Comparison of ENCODE assay signal across 19 cellular contexts in genomic region chr2:10774394-10774793, GRCh38. TPM values are rescaled to one million over a fixed set of nuclear protein-coding genes. Genes with fewer than 3 reads are reported as not detected.
DNase-seq lines count a peak whose midpoint lies in the region; ATAC-seq, FAIRE-seq and TF ChIP-seq lines count a peak whose summit lies in the region.
"Had no signal": no experiment of that assay in that cellular context is flagged by ENCODE, and none has a peak within 500 bp of the region (broad histone marks: within the 10 kb centered on the region; RNA-seq: fewer than 3 reads in every experiment).

No MANE protein-coding gene starts in this region.

- no peak for DNase-seq in H1 (ENCODE audit: low read depth in 1 of 2, low spot score in 2 of 2)
- peak in 1 of 2 donors; percentile 60 for DNase-seq in left lung
- DNase-seq in retinal pigment epithelial cell (ENCODE audit: low read depth) = peak; percentile 56
- DNase-seq in activated CD4-positive, CD25-positive, alpha-beta regulatory T cell treated with anti-CD3 and anti-CD28 coated beads, Interleukin-2, amount 50 U/mL, for 72 hours = no peak
- DNase-seq in cerebellar cortex (ENCODE audit: low spot score) = no peak
- DNase-seq in NCI-H2029 (lab: John Stamatoyannopoulos, UW) = no peak
- DNase-seq: activated B cell treated with CpG ODN at 0.5 μM for 24 hours, activated gamma-delta T cell, dermis blood vessel endothelial cell, GDM1, NCI-H2107, T-helper 1 cell had no signal

- TF ChIP-seq CTCF in H1 (IDR thresholded peaks at IDR 0.05; ENCODE audit: control extremely low read depth in 1 of 3, insufficient read depth in 1 of 3, low read depth in 1 of 3, low read length in 3 of 3) = no peak
- TF ChIP-seq CTCF in left lung (IDR thresholded peaks at IDR 0.05) = no peak
- no peak for TF ChIP-seq CTCF in retinal pigment epithelial cell (conservative IDR thresholded peaks at IDR 0.05; ENCODE audit: low read depth, low read length)

- TF ChIP-seq EP300 in H1 (IDR thresholded peaks at IDR 0.05; ENCODE audit: borderline replicate concordance in 1 of 2, low read depth in 2 of 2, low read length in 2 of 2) = no peak

- CTCF ChIA-PET in H1 (lab: Charles Lee; ENCODE audit: partially characterized antibody) = interaction anchor here (0.9 to 1.4 kb wide), 2 partner anchors 14 to 65 kb away, joined by 5 to 7 read pairs; no protein-coding TSS in a partner anchor

- no peak overlapping the region for H2BK20ac ChIP-seq in H1 (ENCODE audit: low read length)

- H3K9ac ChIP-seq in HUES48 (ENCODE audit: low read depth, low read length) (no peak overlapping the region), H1 (replicated peaks in 1 of 4; ENCODE audit: extremely low read depth in 1 of 4, low read depth in 3 of 4, low read length in 3 of 4) (no peak overlapping the region)

- H3K9me3 ChIP-seq in HUES48 (ENCODE audit: control insufficient read depth, insufficient read depth, low read length) = no peaks in the 10 kb centered on the region
- no peaks in the 10 kb centered on the region for H3K9me3 ChIP-seq in H1 (ENCODE audit: insufficient read depth in 2 of 2, low read depth in 1 of 2, low read length in 1 of 2)
- no peaks in the 10 kb centered on the region for H3K9me3 ChIP-seq in left lung

- no peak overlapping the region for H2BK5ac ChIP-seq in H1 (ENCODE audit: low read depth, low read length)

- H3K4ac ChIP-seq in H1 (replicated peaks; ENCODE audit: insufficient read length, low read depth, low read length) = no peak overlapping the region

- POLR2A ChIA-PET in H1 (lab: Charles Lee; ENCODE audit: partially characterized antibody) = interaction anchor here (0.6 kb wide), 2 partner anchors 26 to 49 kb away, joined by 3 to 6 read pairs; no protein-coding TSS in a partner anchor

- H3K23ac ChIP-seq in H1 (ENCODE audit: insufficient read length) = no peak overlapping the region

- H3K36me3 ChIP-seq in HUES48 (ENCODE audit: control insufficient read depth, insufficient read depth, low read length) (peaks cover 8% of the 10 kb centered on the region), H1 (ENCODE audit: control insufficient read depth in 2 of 4, insufficient read depth in 4 of 4, low read length in 3 of 4) (peaks cover 0 to 4% (median 2%) of the 10 kb centered on the region in 4 experiments; a peak in 2 of 8 replicates), left lung (peaks cover 0 to 28% of the 10 kb centered on the region in 2 donors)

- H4K8ac ChIP-seq in H1 (ENCODE audit: extremely low read depth, insufficient read depth, low read length) = no peak overlapping the region; the same call in 1 of the 2 replicates

- no peak overlapping the region for H2BK120ac ChIP-seq in H1 (replicated peaks; ENCODE audit: low read depth, low read length)

- no peak overlapping the region for H2AFZ ChIP-seq in H1 (ENCODE audit: low read length)

- ATAC-seq in left lung (peak; percentile 16), GM21723 (IDR thresholded peaks at IDR 0.05; ENCODE audit: unreplicated experiment) (no peak)

- H3K18ac ChIP-seq in H1 (ENCODE audit: extremely low read depth, low read length) = peak overlapping the region; percentile 32; the same call in 1 of the 2 replicates

- H3K56ac ChIP-seq in H1 (replicated peaks; ENCODE audit: insufficient read length, low read depth, low read length) = no peak overlapping the region

- TF ChIP-seq POLR2A in H1 (IDR thresholded peaks at IDR 0.05; ENCODE audit: control extremely low read depth in 1 of 2, low read depth in 2 of 2, low read length in 2 of 2) = no peak

- peaks cover 3% of the 10 kb centered on the region; the same call in 1 of the 2 replicates for H3K79me1 ChIP-seq in H1 (ENCODE audit: low read depth, low read length)

- H4K91ac ChIP-seq in H1 (replicated peaks; ENCODE audit: insufficient read length, low read length) = no peak overlapping the region

- peaks cover 2 to 6% of the 10 kb centered on the region in 2 experiments for H4K20me1 ChIP-seq in H1 (replicated peaks in 1 of 2; ENCODE audit: control insufficient read depth in 1 of 2, insufficient read depth in 2 of 2, low read length in 2 of 2)

- intact Hi-C loops in left lung (cut with DNase I) = no loop called here

- H3K4me3 ChIP-seq in HUES48 (ENCODE audit: low read depth, low read length) (no peak overlapping the region), H1 (ENCODE audit: extremely low read depth in 1 of 4, insufficient read depth in 2 of 4, low read depth in 3 of 4, low read length in 4 of 4) (no peak overlapping the region), left lung (no peak overlapping the region), retinal pigment epithelial cell (ENCODE audit: low read length) (no peak overlapping the region)

- no peak overlapping the region for H4K5ac ChIP-seq in H1 (ENCODE audit: insufficient read length, low read depth, low read length)

- H2BK15ac ChIP-seq in H1 (ENCODE audit: low read length) = no peak overlapping the region

- no peak for TF ChIP-seq RAD21 in H1 (IDR thresholded peaks at IDR 0.05 in 1 of 2, conservative IDR thresholded peaks at IDR 0.05 in 1 of 2; ENCODE audit: low read depth in 2 of 2, low read length in 2 of 2)

- H3K27me3 ChIP-seq in HUES48 (ENCODE audit: control insufficient read depth, insufficient read depth, low read length) (no peaks in the 10 kb centered on the region), H1 (replicated peaks in 1 of 4; ENCODE audit: control insufficient read depth in 3 of 4, extremely low read depth in 1 of 4, insufficient read depth in 3 of 4, low read length in 3 of 4) (no peaks in the 10 kb centered on the region), left lung (no peaks in the 10 kb centered on the region)

- no peak overlapping the region for H3K14ac ChIP-seq in H1 (ENCODE audit: insufficient read length)

- H3K79me2 ChIP-seq in H1 (ENCODE audit: control insufficient read depth in 1 of 2, insufficient read depth in 2 of 2, low read length in 2 of 2) = no peaks in the 10 kb centered on the region

- H3K27ac ChIP-seq in HUES48 (ENCODE audit: low read depth, low read length) = peak overlapping the region; percentile 14
- H3K27ac ChIP-seq in H1 (ENCODE audit: low read depth, low read length) = no peak overlapping the region
- H3K27ac ChIP-seq in left lung = no peak overlapping the region

- no peak for FAIRE-seq in H1 (lab: Jason Lieb, UNC)
- FAIRE-seq: astrocyte, D721Med, GM12891, islet of Langerhans had no signal

- H3K23me2 ChIP-seq in H1 (ENCODE audit: low read depth, low read length) = no peaks in the 10 kb centered on the region

- no peak overlapping the region for H2BK12ac ChIP-seq in H1 (ENCODE audit: low read depth, low read length)

- H3K4me1 ChIP-seq in HUES48 (ENCODE audit: control insufficient read depth, insufficient read depth, low read length) (no peaks in the 10 kb centered on the region), H1 (replicated peaks in 1 of 4; ENCODE audit: control insufficient read depth in 3 of 4, insufficient read depth in 4 of 4, low read length in 3 of 4) (peaks cover 0 to 4% (median 2%) of the 10 kb centered on the region in 4 experiments; a peak in 3 of 7 replicates), left lung (no peaks in the 10 kb centered on the region)

- WGBS in H1 (ENCODE audit: extremely low coverage in 1 of 2, insufficient coverage in 1 of 2, insufficient read length in 1 of 2, insufficient replicate concordance in 2 of 2, low coverage in 1 of 2, low lambda C conversion rate in 2 of 2, missing lambda C conversion rate in 1 of 2), 2 experiments = 89% methylated on average over 6 of the region's 6 CpGs; no CpG with 5 or more reads in 1 of the 2 experiments

- H3K4me2 ChIP-seq in H1 (ENCODE audit: insufficient read depth in 1 of 2, low read depth in 2 of 2, low read length in 2 of 2) = no peak overlapping the region

- no peak overlapping the region for H2AK5ac ChIP-seq in H1 (ENCODE audit: low read depth, low read length)

TF ChIP-seq in H1, 55 proteins besides CTCF, POLR2A, EP300 and RAD21:
- no peak for TF ChIP-seq CHD1 (IDR thresholded peaks at IDR 0.05; ENCODE audit: low read depth, low read length)
- TF ChIP-seq CREB1 (IDR thresholded peaks at IDR 0.05) = no peak

RNA-seq across cellular contexts. Expression of gene PDIA6, which starts 38.2 kb away (rescaled TPM):
- total RNA-seq in H1 (2021; fragmentation: NEBNext Ultra II Directional; extraction: Animal tissue kit (Norgen Biotek cat#: 25700)) = 383 and 384 TPM in 2 replicates
- 140 and 181 TPM in 2 replicates for polyA plus RNA-seq in H1 (2011; rRNA removed)
- 288 TPM for polyA plus RNA-seq in H1 (2011; cell fraction: cytosol; rRNA removed)
- 82.8 TPM for polyA plus RNA-seq in H1 (2011; cell fraction: nucleus; rRNA removed)
- 288 to 306 TPM (median 300 TPM) in 4 replicates for polyA plus RNA-seq in H1 (2012, experiment 1 of 2)
- polyA plus RNA-seq in H1 (2012, experiment 2 of 2) = 64.6 TPM
- polyA plus RNA-seq in H1 (2013, experiment 1 of 2) = 508 TPM
- 560 TPM for polyA plus RNA-seq in H1 (2013, experiment 2 of 2)
- polyA minus RNA-seq in H1 (2011; rRNA and poly(A)+ RNA removed) = 136 and 139 TPM in 2 replicates
- 120 TPM for polyA minus RNA-seq in H1 (2011; cell fraction: cytosol; rRNA and poly(A)+ RNA removed)
- 54.6 TPM for polyA minus RNA-seq in H1 (2011; cell fraction: nucleus; rRNA and poly(A)+ RNA removed)
- 100 to 1,000 TPM; 239 to 341 TPM for total RNA-seq in left lung

RNA-seq across cellular contexts. Expression of gene ATP6V1C2, which starts 53.0 kb away (rescaled TPM):
- total RNA-seq in H1 (2021; fragmentation: NEBNext Ultra II Directional; extraction: Animal tissue kit (Norgen Biotek cat#: 25700)) = 0.63 and 0.74 TPM in 2 replicates
- polyA plus RNA-seq in H1 (2011; rRNA removed) = 0.29 and 0.36 TPM in 2 replicates
- 0.41 TPM for polyA plus RNA-seq in H1 (2011; cell fraction: cytosol; rRNA removed)
- 1.5 TPM for polyA plus RNA-seq in H1 (2011; cell fraction: nucleus; rRNA removed)
- 1.7 to 2.8 TPM (median 1.8 TPM) in 4 replicates for polyA plus RNA-seq in H1 (2012, experiment 1 of 2)
- 0.39 TPM for polyA plus RNA-seq in H1 (2012, experiment 2 of 2)
- polyA plus RNA-seq in H1 (2013, experiment 1 of 2) = 0.47 TPM
- 0.74 TPM for polyA plus RNA-seq in H1 (2013, experiment 2 of 2)
- polyA minus RNA-seq in H1 (2011; rRNA and poly(A)+ RNA removed) = 0.22 and 0.28 TPM in 2 replicates
- polyA minus RNA-seq in H1 (2011; cell fraction: cytosol; rRNA and poly(A)+ RNA removed) = not detected
- polyA minus RNA-seq in H1 (2011; cell fraction: nucleus; rRNA and poly(A)+ RNA removed) = 0.90 TPM
- under 1 TPM; 0.10 to 0.17 TPM for total RNA-seq in left lung
- total RNA-seq: activated CD8-positive, alpha-beta memory T cell treated with anti-CD3 and anti-CD28 coated beads for 36 hours had no signal
